1 cellular context compared by ENCODE assay signal in genomic region chr10:74176380-74177139, GRCh38.
TF ChIP-seq lines count a peak whose summit lies in the region.

No MANE protein-coding gene starts in this region.

TF ChIP-seq in HEK293, 187 proteins besides CTCF, POLR2A, EP300 and RAD21 (continued from another document and continues in another):
- peak; percentile 97 for TF ChIP-seq ZNF501 (tag by site-specific recombination; IDR thresholded peaks at IDR 0.05)
- TF ChIP-seq ZNF37A (tag by site-specific recombination; IDR thresholded peaks at IDR 0.05) = no peak
- no peak; the same call in none of the 2 replicates for TF ChIP-seq KLF8 (tag by site-specific recombination; IDR thresholded peaks at IDR 0.05)
- no peak for TF ChIP-seq TCF7L2 (IDR thresholded peaks at IDR 0.05; ENCODE audit: borderline replicate concordance, low read depth, low read length)
- peak; percentile 30; the same call in 1 of the 2 replicates for TF ChIP-seq ZIC2 (tag by site-specific recombination; IDR thresholded peaks at IDR 0.05)
- TF ChIP-seq, protein P1, sequence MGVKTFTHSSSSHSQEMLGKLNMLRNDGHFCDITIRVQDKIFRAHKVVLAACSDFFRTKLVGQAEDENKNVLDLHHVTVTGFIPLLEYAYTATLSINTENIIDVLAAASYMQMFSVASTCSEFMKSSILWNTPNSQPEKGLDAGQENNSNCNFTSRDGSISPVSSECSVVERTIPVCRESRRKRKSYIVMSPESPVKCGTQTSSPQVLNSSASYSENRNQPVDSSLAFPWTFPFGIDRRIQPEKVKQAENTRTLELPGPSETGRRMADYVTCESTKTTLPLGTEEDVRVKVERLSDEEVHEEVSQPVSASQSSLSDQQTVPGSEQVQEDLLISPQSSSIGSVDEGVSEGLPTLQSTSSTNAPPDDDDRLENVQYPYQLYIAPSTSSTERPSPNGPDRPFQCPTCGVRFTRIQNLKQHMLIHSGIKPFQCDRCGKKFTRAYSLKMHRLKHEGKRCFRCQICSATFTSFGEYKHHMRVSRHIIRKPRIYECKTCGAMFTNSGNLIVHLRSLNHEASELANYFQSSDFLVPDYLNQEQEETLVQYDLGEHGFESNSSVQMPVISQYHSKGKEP (tag by site-specific recombination; IDR thresholded peaks at IDR 0.05) = no peak
- peak; percentile 54 for TF ChIP-seq PRDM10 (tag by site-specific recombination; IDR thresholded peaks at IDR 0.05)
- peak; percentile 73; the same call in 1 of the 2 replicates for TF ChIP-seq ZSCAN5A (tag by site-specific recombination; IDR thresholded peaks at IDR 0.05)
- no peak for TF ChIP-seq ZNF311 (tag by site-specific recombination; IDR thresholded peaks at IDR 0.05; ENCODE audit: borderline replicate concordance)
- TF ChIP-seq ZBTB21 (tag by site-specific recombination; IDR thresholded peaks at IDR 0.05) = peak; percentile 92
- peak; percentile 71; the same call in 1 of the 2 replicates for TF ChIP-seq ZNF394 (tag by site-specific recombination; IDR thresholded peaks at IDR 0.05; ENCODE audit: borderline replicate concordance)
- TF ChIP-seq ZSCAN4 (tag by site-specific recombination; IDR thresholded peaks at IDR 0.05) = peak; percentile 43; the same call in 1 of the 2 replicates
- peak; percentile 69 for TF ChIP-seq ZNF843 (tag by site-specific recombination; IDR thresholded peaks at IDR 0.05)
- TF ChIP-seq, protein P2, sequence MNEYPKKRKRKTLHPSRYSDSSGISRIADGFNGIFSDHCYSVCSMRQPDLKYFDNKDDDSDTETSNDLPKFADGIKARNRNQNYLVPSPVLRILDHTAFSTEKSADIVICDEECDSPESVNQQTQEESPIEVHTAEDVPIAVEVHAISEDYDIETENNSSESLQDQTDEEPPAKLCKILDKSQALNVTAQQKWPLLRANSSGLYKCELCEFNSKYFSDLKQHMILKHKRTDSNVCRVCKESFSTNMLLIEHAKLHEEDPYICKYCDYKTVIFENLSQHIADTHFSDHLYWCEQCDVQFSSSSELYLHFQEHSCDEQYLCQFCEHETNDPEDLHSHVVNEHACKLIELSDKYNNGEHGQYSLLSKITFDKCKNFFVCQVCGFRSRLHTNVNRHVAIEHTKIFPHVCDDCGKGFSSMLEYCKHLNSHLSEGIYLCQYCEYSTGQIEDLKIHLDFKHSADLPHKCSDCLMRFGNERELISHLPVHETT (tag by site-specific recombination; IDR thresholded peaks at IDR 0.05) = 0 out of 2 replicates have a peak, but pooled peaks have one; percentile 12
- TF ChIP-seq KLF7 (tag by site-specific recombination; IDR thresholded peaks at IDR 0.05; ENCODE audit: borderline replicate concordance) = peak; percentile 65
- no peak for TF ChIP-seq GLI4 (tag by site-specific recombination; IDR thresholded peaks at IDR 0.05)
- peak; percentile 61 for TF ChIP-seq ZNF561 (tag by site-specific recombination; IDR thresholded peaks at IDR 0.05; ENCODE audit: borderline replicate concordance)
- TF ChIP-seq ZBTB17 (tag by site-specific recombination; IDR thresholded peaks at IDR 0.05) = peak; percentile 93
- TF ChIP-seq ZBTB48 (tag by site-specific recombination; IDR thresholded peaks at IDR 0.05) = peak; percentile 83
- peak; percentile 72; the same call in 1 of the 2 replicates for TF ChIP-seq ZNF24 (tag by site-specific recombination; IDR thresholded peaks at IDR 0.05)
- 0 out of 2 replicates have a peak, but pooled peaks have one; percentile 23 for TF ChIP-seq ZNF558 (tag by site-specific recombination; IDR thresholded peaks at IDR 0.05)
- peak; percentile 17; the same call in 1 of the 2 replicates for TF ChIP-seq ZSCAN30 (tag by site-specific recombination; IDR thresholded peaks at IDR 0.05)
- no peak for TF ChIP-seq GFI1B (tag by site-specific recombination; IDR thresholded peaks at IDR 0.05)
- TF ChIP-seq ZNF114 (tag by site-specific recombination; IDR thresholded peaks at IDR 0.05) = no peak
- TF ChIP-seq ZNF837 (tag by site-specific recombination; IDR thresholded peaks at IDR 0.05) = 0 out of 2 replicates have a peak, but pooled peaks have one; percentile 43
- peak; percentile 46; the same call in 1 of the 2 replicates for TF ChIP-seq OSR2 (tag by site-specific recombination; IDR thresholded peaks at IDR 0.05)
- 0 out of 2 replicates have a peak, but pooled peaks have one; percentile 13 for TF ChIP-seq ZNF449 (tag by site-specific recombination; IDR thresholded peaks at IDR 0.05)
- TF ChIP-seq ZNF16 (tag by site-specific recombination; IDR thresholded peaks at IDR 0.05; ENCODE audit: low read depth) = no peak
- TF ChIP-seq ZBTB1 (tag by site-specific recombination; IDR thresholded peaks at IDR 0.05) = 0 out of 2 replicates have a peak, but pooled peaks have one; percentile 3
- TF ChIP-seq, protein P3, sequence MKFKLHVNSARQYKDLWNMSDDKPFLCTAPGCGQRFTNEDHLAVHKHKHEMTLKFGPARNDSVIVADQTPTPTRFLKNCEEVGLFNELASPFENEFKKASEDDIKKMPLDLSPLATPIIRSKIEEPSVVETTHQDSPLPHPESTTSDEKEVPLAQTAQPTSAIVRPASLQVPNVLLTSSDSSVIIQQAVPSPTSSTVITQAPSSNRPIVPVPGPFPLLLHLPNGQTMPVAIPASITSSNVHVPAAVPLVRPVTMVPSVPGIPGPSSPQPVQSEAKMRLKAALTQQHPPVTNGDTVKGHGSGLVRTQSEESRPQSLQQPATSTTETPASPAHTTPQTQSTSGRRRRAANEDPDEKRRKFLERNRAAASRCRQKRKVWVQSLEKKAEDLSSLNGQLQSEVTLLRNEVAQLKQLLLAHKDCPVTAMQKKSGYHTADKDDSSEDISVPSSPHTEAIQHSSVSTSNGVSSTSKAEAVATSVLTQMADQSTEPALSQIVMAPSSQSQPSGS (tag by site-specific recombination; IDR thresholded peaks at IDR 0.05; ENCODE audit: low read depth) = peak; percentile 97
- TF ChIP-seq ZBTB11 (tag by site-specific recombination; conservative IDR thresholded peaks at IDR 0.05; ENCODE audit: low read depth) = peak; percentile 86
- peak; percentile 88 for TF ChIP-seq ZNF600 (tag by site-specific recombination; IDR thresholded peaks at IDR 0.05)
- TF ChIP-seq, protein P4, sequence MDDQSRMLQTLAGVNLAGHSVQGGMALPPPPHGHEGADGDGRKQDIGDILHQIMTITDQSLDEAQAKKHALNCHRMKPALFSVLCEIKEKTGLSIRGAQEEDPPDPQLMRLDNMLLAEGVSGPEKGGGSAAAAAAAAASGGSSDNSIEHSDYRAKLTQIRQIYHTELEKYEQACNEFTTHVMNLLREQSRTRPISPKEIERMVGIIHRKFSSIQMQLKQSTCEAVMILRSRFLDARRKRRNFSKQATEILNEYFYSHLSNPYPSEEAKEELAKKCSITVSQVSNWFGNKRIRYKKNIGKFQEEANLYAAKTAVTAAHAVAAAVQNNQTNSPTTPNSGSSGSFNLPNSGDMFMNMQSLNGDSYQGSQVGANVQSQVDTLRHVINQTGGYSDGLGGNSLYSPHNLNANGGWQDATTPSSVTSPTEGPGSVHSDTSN (CRISPR knock-in tag; IDR thresholded peaks at IDR 0.05) = peak; percentile 57; the same call in 1 of the 2 replicates
- peak; percentile 84; the same call in 1 of the 2 replicates for TF ChIP-seq ZNF324 (tag by site-specific recombination; IDR thresholded peaks at IDR 0.05)
- TF ChIP-seq, protein P5, sequence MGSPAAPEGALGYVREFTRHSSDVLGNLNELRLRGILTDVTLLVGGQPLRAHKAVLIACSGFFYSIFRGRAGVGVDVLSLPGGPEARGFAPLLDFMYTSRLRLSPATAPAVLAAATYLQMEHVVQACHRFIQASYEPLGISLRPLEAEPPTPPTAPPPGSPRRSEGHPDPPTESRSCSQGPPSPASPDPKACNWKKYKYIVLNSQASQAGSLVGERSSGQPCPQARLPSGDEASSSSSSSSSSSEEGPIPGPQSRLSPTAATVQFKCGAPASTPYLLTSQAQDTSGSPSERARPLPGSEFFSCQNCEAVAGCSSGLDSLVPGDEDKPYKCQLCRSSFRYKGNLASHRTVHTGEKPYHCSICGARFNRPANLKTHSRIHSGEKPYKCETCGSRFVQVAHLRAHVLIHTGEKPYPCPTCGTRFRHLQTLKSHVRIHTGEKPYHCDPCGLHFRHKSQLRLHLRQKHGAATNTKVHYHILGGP (tag by site-specific recombination; IDR thresholded peaks at IDR 0.05) = no peak
- TF ChIP-seq ZBTB26 (tag by site-specific recombination; optimal IDR thresholded peaks at IDR 0.05) = peak; percentile 99
- TF ChIP-seq ZEB2 (tag by site-specific recombination; IDR thresholded peaks at IDR 0.05) = peak; percentile 92
